ENCODE assay signal across 15 cellular contexts in genomic region chr7:121079425-121080169, GRCh38.
DNase-seq lines count a peak whose midpoint lies in the region; ATAC-seq and TF ChIP-seq lines count a peak whose summit lies in the region.
"Had no signal": no experiment of that assay in that cellular context is flagged by ENCODE, and none has a peak within 500 bp of the region (broad histone marks: within the 10 kb centered on the region; RNA-seq: fewer than 3 reads in every experiment).

No MANE protein-coding gene starts in this region.

- H3K9me3 Mint-ChIP-seq in chondrocyte (ENCODE audit: low read depth): no peaks in the 10 kb centered on the region
- H3K9me3 Mint-ChIP-seq: activated naive CD4-positive, alpha-beta T cell treated with anti-CD3 and anti-CD28 coated beads, Interleukin-2, amount 50 U/mL, for 24 hours had no signal

- CTCF ChIA-PET in HEK293T (lab: Yijun Ruan, JAX): no interaction called here

- ATAC-seq in GM18909 (IDR thresholded peaks at IDR 0.05; ENCODE audit: poor library complexity, unreplicated experiment): no peak
- ATAC-seq in GM21576 (IDR thresholded peaks at IDR 0.05; ENCODE audit: unreplicated experiment): no peak
- ATAC-seq: HCT116, left lung had no signal

- H3K27ac Mint-ChIP-seq in chondrocyte (ENCODE audit: unreplicated experiment): no peak overlapping the region
- H3K27ac Mint-ChIP-seq: activated naive CD4-positive, alpha-beta T cell treated with anti-CD3 and anti-CD28 coated beads, Interleukin-2, amount 50 U/mL, for 24 hours had no signal

- no peaks in the 10 kb centered on the region for H3K27me3 ChIP-seq in liver (ENCODE audit: control insufficient read depth in 4 of 4, insufficient read depth in 4 of 4, low read length in 3 of 4)
- H3K27me3 ChIP-seq: left lung, uterus had no signal

- H3K9me3 ChIP-seq in liver (ENCODE audit: control insufficient read depth in 4 of 4, low read length in 3 of 4): no peaks in the 10 kb centered on the region
- H3K9me3 ChIP-seq: left lung, uterus had no signal

- peak; percentile 47 for DNase-seq in ACHN
- no peak for DNase-seq in chondrocyte (ENCODE audit: low spot score)
- DNase-seq in NCI-H128 (lab: John Stamatoyannopoulos, UW; ENCODE audit: unreplicated experiment): no peak
- no peak for DNase-seq in HEK293T (ENCODE audit: extremely low spot score)
- DNase-seq: AML-193, left lung, NCI-H1436, NCI-H774, uterus had no signal

- no peaks in the 10 kb centered on the region for H3K36me3 ChIP-seq in liver (ENCODE audit: control insufficient read depth in 4 of 4, insufficient read depth in 3 of 4, low read depth in 1 of 4, low read length in 3 of 4)
- H3K36me3 ChIP-seq: left lung, uterus had no signal

- peak overlapping the region in 1 of 2 donors; percentile 68 for H3K9ac ChIP-seq in liver (ENCODE audit: low read depth in 1 of 2, low read length in 2 of 2)

- H3K36me3 Mint-ChIP-seq in chondrocyte (ENCODE audit: low read depth): no peaks in the 10 kb centered on the region
- H3K36me3 Mint-ChIP-seq: activated naive CD4-positive, alpha-beta T cell treated with anti-CD3 and anti-CD28 coated beads, Interleukin-2, amount 50 U/mL, for 24 hours had no signal

- no peak overlapping the region for H3K4me3 Mint-ChIP-seq in chondrocyte (ENCODE audit: unreplicated experiment)
- H3K4me3 Mint-ChIP-seq: activated naive CD4-positive, alpha-beta T cell treated with anti-CD3 and anti-CD28 coated beads, Interleukin-2, amount 50 U/mL, for 24 hours had no signal

- peak; percentile 64 to 70 for TF ChIP-seq RAD21 in liver (IDR thresholded peaks at IDR 0.05)

- POLR2A ChIA-PET in HEK293T (lab: Yijun Ruan, JAX): no interaction called here

- 39% methylated on average over 5 of the region's 5 CpGs for WGBS in liver

- no peaks in the 10 kb centered on the region for H3K27me3 Mint-ChIP-seq in chondrocyte (ENCODE audit: low read depth)

- H3K4me3 ChIP-seq in liver (ENCODE audit: low read depth in 1 of 3, low read length in 3 of 3): no peak overlapping the region
- H3K4me3 ChIP-seq: left lung, uterus had no signal

- H3K4me1 Mint-ChIP-seq in chondrocyte (ENCODE audit: low read depth): peaks cover 38% of the 10 kb centered on the region
- H3K4me1 Mint-ChIP-seq: activated naive CD4-positive, alpha-beta T cell treated with anti-CD3 and anti-CD28 coated beads, Interleukin-2, amount 50 U/mL, for 24 hours had no signal

- TF ChIP-seq CTCF in LNCAP (IDR thresholded peaks at IDR 0.05): peak; percentile 24; the same call in 1 of the 2 replicates
- TF ChIP-seq CTCF in chondrocyte (IDR thresholded peaks at IDR 0.05): peak; percentile 72
- peak; percentile 12 for TF ChIP-seq CTCF in liver (IDR thresholded peaks at IDR 0.05; ENCODE audit: low read depth, low read length, missing input control)

- peak overlapping the region; percentile 19 to 33 for H3K27ac ChIP-seq in liver (ENCODE audit: low read depth in 1 of 2, low read length in 2 of 2)
- H3K27ac ChIP-seq: left lung, uterus had no signal

- in situ Hi-C loops in ACHN (cut with HindIII; ENCODE audit: low pct_ligation_motif_present, low pct_unique_long_range_greater_than_20kb, low sequenced_read_pairs): loop anchor here (25.0 kb wide), 1 partner anchor 92 kb away; the partner anchor contains the start of gene CPED1

- peaks cover 0 to 25% (median 19%) of the 10 kb centered on the region in 4 donors for H3K4me1 ChIP-seq in liver (ENCODE audit: control insufficient read depth in 4 of 4, insufficient read depth in 4 of 4, low read length in 3 of 4)
- H3K4me1 ChIP-seq: left lung had no signal

TF ChIP-seq in liver, 16 proteins besides CTCF, POLR2A, EP300 and RAD21 (continues in another document):
- TF ChIP-seq HNF4A (conservative IDR thresholded peaks at IDR 0.05) (peak; percentile 64 to 84), EGR1 (IDR thresholded peaks at IDR 0.05; ENCODE audit: low read depth in 2 of 2) (no peak), FOXA1 (IDR thresholded peaks at IDR 0.05) (peak; percentile 50), MAX (IDR thresholded peaks at IDR 0.05) (peak; percentile 49), HNF4G (IDR thresholded peaks at IDR 0.05) (peak; percentile 45), SP1 (IDR thresholded peaks at IDR 0.05) (peak; percentile 48), RXRA (IDR thresholded peaks at IDR 0.05) (peak; percentile 54 to 76), TAF1 (conservative IDR thresholded peaks at IDR 0.05) (no peak), GABPA (IDR thresholded peaks at IDR 0.05 in 1 of 2, conservative IDR thresholded peaks at IDR 0.05 in 1 of 2) (peak in 1 of 2 donors; percentile 35), ATF3 (IDR thresholded peaks at IDR 0.05) (peak; percentile 45), REST (IDR thresholded peaks at IDR 0.05) (peak; percentile 77)

TF ChIP-seq in HEK293T, 16 proteins besides CTCF, POLR2A, EP300 and RAD21:
- TF ChIP-seq FOXM1 (IDR thresholded peaks at IDR 0.05; ENCODE audit: borderline replicate concordance): no peak
- no peak for TF ChIP-seq ZNF384 (IDR thresholded peaks at IDR 0.05)
- no peak for TF ChIP-seq HDGF (IDR thresholded peaks at IDR 0.05; ENCODE audit: borderline replicate concordance)
- no peak for TF ChIP-seq SUZ12 (IDR thresholded peaks at IDR 0.05)
- no peak for TF ChIP-seq ELF4 (IDR thresholded peaks at IDR 0.05)
- TF ChIP-seq NFRKB (IDR thresholded peaks at IDR 0.05): no peak
- no peak for TF ChIP-seq BHLHE40 (IDR thresholded peaks at IDR 0.05; ENCODE audit: borderline replicate concordance)
- TF ChIP-seq L3MBTL2 (conservative IDR thresholded peaks at IDR 0.05): no peak
- no peak for TF ChIP-seq LEF1 (IDR thresholded peaks at IDR 0.05; ENCODE audit: borderline replicate concordance)
- no peak for TF ChIP-seq SP1 (IDR thresholded peaks at IDR 0.05)
TF ChIP-seq in HEK293T: peak in this region for 0.

Comparison
In these comparisons a context has a peak if more than half of its experiments do, and no peak if none do; other contexts are left out.
1. CTCF ChIP-seq: peak in every context shown above with its lines; median percentile 72 in chondrocyte; 24 in LNCAP; 12 in liver.